Comparison of ENCODE assay signal across 21 cellular contexts in the genomic region with DNA sequence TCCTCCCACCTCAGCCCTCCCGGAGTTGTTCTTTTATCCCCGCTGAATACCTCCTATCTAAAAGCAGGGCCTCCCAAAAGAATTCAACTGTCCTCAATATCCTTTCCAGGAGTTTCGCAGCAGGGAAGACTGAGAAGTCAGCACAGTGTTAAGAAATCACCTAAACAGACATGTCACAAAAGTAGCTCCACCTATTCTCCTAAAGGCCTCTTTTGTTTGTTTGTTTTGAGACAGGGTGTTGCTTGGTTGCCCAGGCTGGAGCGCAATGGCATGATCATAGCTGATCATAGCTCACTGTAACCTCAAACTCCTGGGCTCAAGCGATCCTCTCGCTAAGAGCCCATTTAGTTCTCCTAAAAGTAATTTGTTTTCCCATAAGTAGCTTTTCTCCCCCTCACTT. TPM values are rescaled to one million over a fixed set of nuclear protein-coding genes. Genes with fewer than 3 reads are reported as not detected.
DNase-seq lines count a peak whose midpoint lies in the region; ATAC-seq and TF ChIP-seq lines count a peak whose summit lies in the region.
"Had no signal": no experiment of that assay in that cellular context is flagged by ENCODE, and none has a peak within 500 bp of the region (broad histone marks: within the 10 kb centered on the region; RNA-seq: fewer than 3 reads in every experiment).

No MANE protein-coding gene starts in this region.

- peak overlapping the region; percentile 41 for H3K9ac ChIP-seq in smooth muscle cell (ENCODE audit: low read depth)

- peaks cover 3% of the 10 kb centered on the region for H3K27me3 Mint-ChIP-seq in brain

- H3K4me1 ChIP-seq in right cardiac atrium (ENCODE audit: control insufficient read depth, insufficient read depth, low read length) (peaks cover 11% of the 10 kb centered on the region), smooth muscle cell (ENCODE audit: low read depth) (peaks cover 14% of the 10 kb centered on the region)

- H3K9me3 Mint-ChIP-seq in brain: peaks cover 0 to 6% (median 0%) of the 10 kb centered on the region in 5 experiments
- H3K9me3 Mint-ChIP-seq: CD8-positive, alpha-beta memory T cell had no signal

- ATAC-seq in right cardiac atrium (no peak), HG03196 (IDR thresholded peaks at IDR 0.05; ENCODE audit: unreplicated experiment) (no peak), GM18505 (IDR thresholded peaks at IDR 0.05; ENCODE audit: unreplicated experiment) (no peak)
- ATAC-seq: HepG2 had no signal

- H3K27ac ChIP-seq in right cardiac atrium (ENCODE audit: low read length): peak overlapping the region; percentile 89
- peak overlapping the region; percentile 27 for H3K27ac ChIP-seq in smooth muscle cell (ENCODE audit: low read depth)
- H3K27ac ChIP-seq: RWPE1 had no signal

- H3K27me3 ChIP-seq in right cardiac atrium (ENCODE audit: control insufficient read depth, insufficient read depth) (no peaks in the 10 kb centered on the region), smooth muscle cell (ENCODE audit: low read depth) (no peaks in the 10 kb centered on the region)
- H3K27me3 ChIP-seq: sigmoid colon had no signal

- peaks cover 16% of the 10 kb centered on the region for H3F3A ChIP-seq in smooth muscle cell (ENCODE audit: low read depth)

- no peaks in the 10 kb centered on the region for H3K79me2 ChIP-seq in smooth muscle cell (ENCODE audit: low read depth)

- H3K4me3 ChIP-seq in right cardiac atrium (ENCODE audit: low read length) (no peak overlapping the region), smooth muscle cell (no peak overlapping the region)
- H3K4me3 ChIP-seq: sigmoid colon had no signal

- H2AFZ ChIP-seq in smooth muscle cell (ENCODE audit: low read depth): no peak overlapping the region

- TF ChIP-seq CTCF in brain (conservative IDR thresholded peaks at IDR 0.05): no peak
- TF ChIP-seq CTCF in smooth muscle cell (IDR thresholded peaks at IDR 0.05; ENCODE audit: borderline replicate concordance, insufficient read depth, poor library complexity, severe bottlenecking): no peak

- H3K36me3 Mint-ChIP-seq in brain: no peaks in the 10 kb centered on the region
- H3K36me3 Mint-ChIP-seq: CD8-positive, alpha-beta memory T cell had no signal

- peaks cover 24% of the 10 kb centered on the region for H3K4me1 Mint-ChIP-seq in brain

- peak; percentile 32 for DNase-seq in DMS53 (lab: John Stamatoyannopoulos, UW)
- DNase-seq in DMS53 treated with DMSO at 0.1 percent for 48 hours (lab: John Stamatoyannopoulos, UW; ENCODE audit: unreplicated experiment): no peak
- DNase-seq in right cardiac atrium: no peak
- DNase-seq in smooth muscle cell (lab: John Stamatoyannopoulos, UW; ENCODE audit: unreplicated experiment): no peak
- DNase-seq in NCI-H524 treated with DMSO at 0.1 percent for 48 hours (lab: John Stamatoyannopoulos, UW): no peak
- DNase-seq: 8988T; activated naive CD4-positive, alpha-beta T cell treated with Interleukin-2 at 50 U/mL for 16 hours; CD8-positive, alpha-beta memory T cell; cerebellar nuclear complex; NCI-H1105; NCI-H446 treated with DMSO at 0.1 percent for 48 hours; sigmoid colon; substantia nigra; T1000 had no signal

- no peaks in the 10 kb centered on the region for H3K9me3 ChIP-seq in right cardiac atrium (ENCODE audit: control insufficient read depth, low read length)
- no peaks in the 10 kb centered on the region for H3K9me3 ChIP-seq in smooth muscle cell (replicated peaks; ENCODE audit: low read depth)
- H3K9me3 ChIP-seq: sigmoid colon had no signal

- peak overlapping the region in 3 of 5 experiments; percentile 38 to 70 (median 68) for H3K27ac Mint-ChIP-seq in brain

- intact Hi-C loops in right cardiac atrium (cut with DNase I): loop anchor here in 1 of 4 donors (5.0 kb wide), 1 partner anchor 34 kb away; no protein-coding TSS in a partner anchor

- 69% methylated on average over 6 of the region's 6 CpGs for whole genome bisulfite sequencing in right cardiac atrium
- 80% methylated on average over 6 of the region's 6 CpGs for WGBS in smooth muscle cell (ENCODE audit: low lambda C conversion rate)

- H3K4me2 ChIP-seq in smooth muscle cell: no peak overlapping the region

- no peaks in the 10 kb centered on the region for H3K36me3 ChIP-seq in smooth muscle cell (ENCODE audit: low read depth)
- H3K36me3 ChIP-seq: sigmoid colon had no signal

- H3K4me3 Mint-ChIP-seq in brain: peak overlapping the region in 1 of 5 experiments; percentile 13
- H3K4me3 Mint-ChIP-seq: CD8-positive, alpha-beta memory T cell had no signal

- TF ChIP-seq POLR2A in GM18505 (IDR thresholded peaks at IDR 0.05; ENCODE audit: borderline replicate concordance, extremely low read depth, insufficient read depth, insufficient read length): no peak

- no peaks in the 10 kb centered on the region for H4K20me1 ChIP-seq in smooth muscle cell (ENCODE audit: low read depth)

RNA-seq across cellular contexts. Expression of a gene that starts 53.8 kb away (rescaled TPM):
- polyA plus RNA-seq in brain (ENCODE audit: insufficient read depth, low read depth, low replicate concordance) (not detected), right cardiac atrium (not detected), smooth muscle cell (not detected in 2 replicates)
- total RNA-seq in right cardiac atrium (not detected), smooth muscle cell (not detected in 2 replicates)
- total RNA-seq: activated CD8-positive, alpha-beta memory T cell treated with anti-CD3 and anti-CD28 coated beads for 36 hours; CD8-positive, alpha-beta memory T cell; epithelial cell of proximal tubule; HepG2; sigmoid colon had no signal
- polyA plus RNA-seq: CD8-positive, alpha-beta memory T cell; HepG2; sigmoid colon had no signal
